15 cellular contexts compared by ENCODE assay signal in the genomic region with DNA sequence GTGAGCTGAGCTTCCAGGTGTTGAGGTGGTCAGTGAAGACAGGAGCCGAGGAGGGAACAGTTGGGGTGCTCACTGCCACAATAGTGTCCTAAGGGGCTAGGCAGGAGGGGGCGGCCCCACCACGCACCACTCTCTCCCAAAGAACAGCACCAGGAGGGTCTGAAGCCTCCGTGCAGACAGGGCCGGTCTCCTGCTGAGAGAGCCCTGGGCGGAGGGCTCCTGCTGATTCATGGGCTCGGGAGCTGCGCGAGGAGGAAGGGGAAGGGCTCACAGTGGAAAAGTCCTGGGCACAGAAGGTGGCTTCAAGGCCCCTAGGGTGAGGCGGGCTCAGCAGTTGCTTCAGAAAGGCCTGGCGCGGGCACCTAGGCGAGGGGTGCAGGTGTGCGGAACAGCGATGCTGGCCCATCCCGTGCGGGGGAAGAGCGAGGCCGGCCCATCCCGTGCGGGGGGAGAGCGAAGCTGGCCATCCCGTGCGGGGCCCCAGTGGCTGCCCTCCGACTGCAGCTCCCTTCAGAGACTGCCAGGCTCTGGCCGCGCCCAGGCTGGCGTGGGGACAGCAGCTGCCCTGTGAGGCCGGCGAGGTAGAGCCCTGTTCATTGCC.
DNase-seq lines count a peak whose midpoint lies in the region; ATAC-seq and TF ChIP-seq lines count a peak whose summit lies in the region.
"Had no signal": no experiment of that assay in that cellular context is flagged by ENCODE, and none has a peak within 500 bp of the region (broad histone marks: within the 10 kb centered on the region; RNA-seq: fewer than 3 reads in every experiment).

No MANE protein-coding gene starts in this region.

- no peaks in the 10 kb centered on the region for H3K4me1 Mint-ChIP-seq in activated T-helper 17 cell treated with anti-CD3 and anti-CD28 coated beads, Interleukin-2, amount 50 U/mL, for 72 hours
- no peaks in the 10 kb centered on the region; the same call in 2 of the 3 replicates for H3K4me1 Mint-ChIP-seq in GM23338

- H3K9me3 Mint-ChIP-seq in activated T-helper 17 cell treated with anti-CD3 and anti-CD28 coated beads, Interleukin-2, amount 50 U/mL, for 72 hours = no peaks in the 10 kb centered on the region
- H3K9me3 Mint-ChIP-seq in GM23338 = 0 out of 3 replicates have a peak, but pooled peaks cover 3% of the 10 kb centered on the region

- CTCF ChIA-PET in HEK293 (lab: Yijun Ruan, JAX) = interaction anchor here (1.2 to 5.3 kb wide), 2 partner anchors 26 to 214 kb away, joined by 5 to 70 read pairs; no protein-coding TSS in a partner anchor

- no peak overlapping the region for H3K4me3 Mint-ChIP-seq in activated T-helper 17 cell treated with anti-CD3 and anti-CD28 coated beads, Interleukin-2, amount 50 U/mL, for 72 hours
- H3K4me3 Mint-ChIP-seq in GM23338 = no peak overlapping the region
- H3K4me3 Mint-ChIP-seq: CD14-positive monocyte, HFFc6 had no signal

- H3K9me2 ChIP-seq in GM23338 (ENCODE audit: insufficient read depth) = no peaks in the 10 kb centered on the region; the same call in 1 of the 2 replicates

- 87% methylated on average over 30 of the region's 30 CpGs for WGBS in sigmoid colon, 2 donors

- ATAC-seq in activated T-helper 17 cell treated with anti-CD3 and anti-CD28 coated beads, Interleukin-2, amount 50 U/mL, for 72 hours (replicated peaks) = no peak
- ATAC-seq in left lobe of liver (no peak), GM23338 (no peak)
- ATAC-seq: Right ventricle myocardium inferior had no signal

- POLR2A ChIA-PET in HEK293 (lab: Yijun Ruan, JAX) = no interaction called here

- no peaks in the 10 kb centered on the region for H3K9me3 ChIP-seq in HEK293 (ENCODE audit: control insufficient read depth, insufficient read depth, low read depth, low read length)
- no peaks in the 10 kb centered on the region for H3K9me3 ChIP-seq in sigmoid colon
- H3K9me3 ChIP-seq: MG63, Peyer's patch had no signal

- H3K27ac ChIP-seq in HEK293 (ENCODE audit: extremely low read depth, low read depth, low read length) (no peak overlapping the region), sigmoid colon (no peak overlapping the region), GM23338 (ENCODE audit: low read depth) (no peak overlapping the region)
- H3K27ac ChIP-seq: Peyer's patch had no signal

- no peaks in the 10 kb centered on the region for H3K27me3 Mint-ChIP-seq in activated T-helper 17 cell treated with anti-CD3 and anti-CD28 coated beads, Interleukin-2, amount 50 U/mL, for 72 hours
- peaks cover 2% of the 10 kb centered on the region for H3K27me3 Mint-ChIP-seq in GM23338 (ENCODE audit: insufficient read depth, low read depth, poor library complexity)

- H3K36me3 Mint-ChIP-seq in activated T-helper 17 cell treated with anti-CD3 and anti-CD28 coated beads, Interleukin-2, amount 50 U/mL, for 72 hours (ENCODE audit: low read depth) = no peaks in the 10 kb centered on the region
- no peaks in the 10 kb centered on the region for H3K36me3 Mint-ChIP-seq in GM23338 (ENCODE audit: low read depth)

- H3K4me3 ChIP-seq in HEK293 (ENCODE audit: low read depth, low read length) = no peak overlapping the region
- H3K4me3 ChIP-seq in sigmoid colon = no peak overlapping the region
- H3K4me3 ChIP-seq in GM23338 = no peak overlapping the region
- H3K4me3 ChIP-seq: MG63, Peyer's patch had no signal

- no peak for TF ChIP-seq EP300 in sigmoid colon (IDR thresholded peaks at IDR 0.05)

- no peak overlapping the region for H3K4me2 ChIP-seq in GM23338

- no peak overlapping the region for H2AFZ ChIP-seq in GM23338

- intact Hi-C loops in sigmoid colon (cut with DNase I) = no loop called here

- peak; percentile 42 for DNase-seq in left lobe of liver (ENCODE audit: low spot score)
- peak; percentile 57 for DNase-seq in sigmoid colon
- no peak for DNase-seq in GM23338 (ENCODE audit: low spot score)
- no peak for DNase-seq in dermis blood vessel endothelial cell
- DNase-seq in NOMO-1 treated with DMSO at 0.1 percent for 48 hours (lab: John Stamatoyannopoulos, UW; ENCODE audit: unreplicated experiment) = no peak
- DNase-seq: AML-193, NCI-H1092 treated with DMSO at 0.1 percent for 48 hours, NCI-H524 had no signal

- no peaks in the 10 kb centered on the region for H3F3A ChIP-seq in GM23338 (replicated peaks; ENCODE audit: low read depth)

- H3K36me3 ChIP-seq in HEK293 (ENCODE audit: control insufficient read depth in 2 of 2, insufficient read depth in 1 of 2, low read length in 2 of 2) (no peaks in the 10 kb centered on the region), sigmoid colon (no peaks in the 10 kb centered on the region), GM23338 (ENCODE audit: insufficient read depth) (no peaks in the 10 kb centered on the region)
- H3K36me3 ChIP-seq: MG63, Peyer's patch had no signal

- TF ChIP-seq CTCF in HEK293 (tag by site-specific recombination; IDR thresholded peaks at IDR 0.05) = no peak
- TF ChIP-seq CTCF in sigmoid colon (IDR thresholded peaks at IDR 0.05) = no peak
- no peak for TF ChIP-seq CTCF in GM23338 (conservative IDR thresholded peaks at IDR 0.05; ENCODE audit: low read depth in 2 of 2)

- H3K27me3 ChIP-seq in sigmoid colon (no peaks in the 10 kb centered on the region), GM23338 (ENCODE audit: insufficient read depth) (no peaks in the 10 kb centered on the region)
- H3K27me3 ChIP-seq: MG63, Peyer's patch had no signal

- no peaks in the 10 kb centered on the region for H3K79me2 ChIP-seq in GM23338 (replicated peaks; ENCODE audit: insufficient read depth)

- no peak for TF ChIP-seq POLR2A in sigmoid colon (IDR thresholded peaks at IDR 0.05)

- no peaks in the 10 kb centered on the region for H4K20me1 ChIP-seq in GM23338 (replicated peaks; ENCODE audit: insufficient read depth)

- H3K4me1 ChIP-seq in HEK293 (ENCODE audit: control insufficient read depth, insufficient read depth, low read length) = no peaks in the 10 kb centered on the region
- H3K4me1 ChIP-seq in sigmoid colon = peaks cover 0 to 30% (median 19%) of the 10 kb centered on the region in 4 donors
- no peaks in the 10 kb centered on the region for H3K4me1 ChIP-seq in GM23338 (ENCODE audit: insufficient read depth)

- peak overlapping the region; percentile 37 for H3K27ac Mint-ChIP-seq in activated T-helper 17 cell treated with anti-CD3 and anti-CD28 coated beads, Interleukin-2, amount 50 U/mL, for 72 hours
- no peak overlapping the region for H3K27ac Mint-ChIP-seq in GM23338
- H3K27ac Mint-ChIP-seq: HFFc6 had no signal

TF ChIP-seq in HEK293, 187 proteins besides CTCF, POLR2A, EP300 and RAD21:
- TF ChIP-seq ZNF280D (tag by site-specific recombination; IDR thresholded peaks at IDR 0.05) (no peak), ZNF292 (tag by site-specific recombination; IDR thresholded peaks at IDR 0.05; ENCODE audit: borderline replicate concordance, low read depth) (no peak), ZIC2 (tag by site-specific recombination; IDR thresholded peaks at IDR 0.05) (peak; percentile 92), ZNF121 (tag by site-specific recombination; IDR thresholded peaks at IDR 0.05) (no peak), ZBTB48 (tag by site-specific recombination; IDR thresholded peaks at IDR 0.05) (no peak)

TF ChIP-seq in GM23338, 12 proteins besides CTCF, POLR2A, EP300 and RAD21 (continues in another document):
- TF ChIP-seq STAT1 (IDR thresholded peaks at IDR 0.05; ENCODE audit: unreplicated experiment) = no peak
- TF ChIP-seq ZNF331 (CRISPR knock-in tag; IDR thresholded peaks at IDR 0.05; ENCODE audit: low read depth) = no peak

Comparison
In these comparisons a context has a peak if more than half of its experiments do, and no peak if none do; other contexts are left out.
1. DNase-seq: peak in left lobe of liver (single experiment) and sigmoid colon (single experiment); none in GM23338 (single experiment), dermis blood vessel endothelial cell (single experiment) and NOMO-1 treated with DMSO at 0.1 percent for 48 hours (single experiment).